1 cellular context compared by ENCODE assay signal in the genomic region with DNA sequence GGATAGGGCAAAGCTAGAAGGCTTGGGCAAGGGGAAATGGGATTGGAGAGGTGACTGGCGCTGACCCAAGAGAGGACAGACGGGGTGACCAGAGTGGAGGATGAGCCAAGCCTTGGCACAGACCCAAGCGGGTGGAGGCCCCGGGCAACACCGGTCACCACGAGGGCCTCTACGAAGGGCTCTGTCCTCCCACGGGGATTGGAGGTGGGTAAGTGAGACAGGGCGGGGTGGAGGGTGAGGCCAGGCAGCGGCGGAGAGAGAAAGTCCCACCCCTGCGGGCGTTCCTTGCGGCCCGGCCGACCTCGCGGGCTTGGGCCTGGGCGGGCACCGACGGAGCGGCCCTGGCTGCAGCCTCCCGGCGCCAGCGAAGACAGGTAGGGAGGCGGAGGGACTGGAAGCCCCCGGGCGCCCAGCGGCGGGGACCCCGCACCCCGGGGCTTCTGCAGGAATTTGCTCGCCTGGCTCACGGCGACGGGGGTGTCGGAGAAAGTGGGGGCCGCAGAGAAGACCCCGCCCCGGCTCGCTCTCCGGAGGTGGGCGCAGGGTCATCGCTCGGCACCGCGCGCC.
TF ChIP-seq lines count a peak whose summit lies in the region.

Gene PAPLN, plus strand, starts transcription at position 288 of the 567 bp plus-strand sequence. CDS start 2,273 bp downstream, outside the sequence.

TF ChIP-seq in HCT116, 20 proteins besides CTCF, POLR2A, EP300 and RAD21 (continued from another document):
- TF ChIP-seq ATF3 (IDR thresholded peaks at IDR 0.05) = no peak
- peak; percentile 48; the same call in 1 of the 2 replicates for TF ChIP-seq MAX (IDR thresholded peaks at IDR 0.05)
- no peak for TF ChIP-seq EZH2 (IDR thresholded peaks at IDR 0.05)
- peak; percentile 62 for TF ChIP-seq ZFX (IDR thresholded peaks at IDR 0.05)
- TF ChIP-seq CEBPB (IDR thresholded peaks at IDR 0.05; ENCODE audit: low read depth) = no peak
- TF ChIP-seq YY1 (IDR thresholded peaks at IDR 0.05; ENCODE audit: extremely low read depth, insufficient replicate concordance, low read depth, low read length) = no peak
- no peak for TF ChIP-seq SP1 (IDR thresholded peaks at IDR 0.05; ENCODE audit: low read depth)
